Comparison of ENCODE assay signal across 11 cellular contexts in genomic region chr22:29623553-29624169, GRCh38. TPM values are rescaled to one million over a fixed set of nuclear protein-coding genes. Genes with fewer than 3 reads are reported as not detected.
DNase-seq lines count a peak whose midpoint lies in the region; ATAC-seq and TF ChIP-seq lines count a peak whose summit lies in the region.
"Had no signal": no experiment of that assay in that cellular context is flagged by ENCODE, and none has a peak within 500 bp of the region (broad histone marks: within the 10 kb centered on the region; RNA-seq: fewer than 3 reads in every experiment).

No MANE protein-coding gene starts in this region.

- no peak for DNase-seq in CD4-positive, alpha-beta T cell
- DNase-seq in Kasumi-1 (lab: John Stamatoyannopoulos, UW), result peak; percentile 51 to 60
- DNase-seq in activated naive CD8-positive, alpha-beta T cell treated with anti-CD3 and anti-CD28 coated beads, Interleukin-2, amount 50 U/mL, for 24 hours, result no peak
- DNase-seq in natural killer cell treated with Interleukin-12 subunit alpha and Interleukin-12 subunit beta and Interleukin-15 and Interleukin-18, amount 100 ng/mL, for 72 hours (ENCODE audit: low spot score), result no peak
- no peak for DNase-seq in RPMI8226
- no peak for DNase-seq in prostate gland (ENCODE audit: low spot score)
- no peak for DNase-seq in NCI-H1694 (lab: John Stamatoyannopoulos, UW)
- DNase-seq: activated gamma-delta T cell treated with Interleukin-2 at 50 U/mL for 16 hours, NCI-H446 treated with DMSO at 0.1 percent for 48 hours had no signal

- H3K27me3 Mint-ChIP-seq in CD4-positive, alpha-beta T cell, result no peaks in the 10 kb centered on the region
- no peaks in the 10 kb centered on the region for H3K27me3 Mint-ChIP-seq in activated naive CD8-positive, alpha-beta T cell treated with anti-CD3 and anti-CD28 coated beads, Interleukin-2, amount 50 U/mL, for 24 hours
- no peaks in the 10 kb centered on the region for H3K27me3 Mint-ChIP-seq in natural killer cell treated with Interleukin-12 subunit alpha and Interleukin-12 subunit beta and Interleukin-15 and Interleukin-18, amount 100 ng/mL, for 72 hours
- H3K27me3 Mint-ChIP-seq: IgD-negative memory B cell had no signal

- peaks cover 5% of the 10 kb centered on the region for H3K4me1 ChIP-seq in prostate gland (replicated peaks)

- no peak overlapping the region for H3K4me3 ChIP-seq in prostate gland

- H3K36me3 ChIP-seq in prostate gland, result no peaks in the 10 kb centered on the region

- 67% methylated on average over 6 of the region's 6 CpGs for WGBS in prostate gland

- H3K27me3 ChIP-seq in CD4-positive, alpha-beta T cell (ENCODE audit: control insufficient read depth, insufficient read depth, low read length), result no peaks in the 10 kb centered on the region
- H3K27me3 ChIP-seq in prostate gland (replicated peaks; ENCODE audit: insufficient read depth), result no peaks in the 10 kb centered on the region

- CTCF ChIA-PET in CD4-positive, alpha-beta T cell (lab: Charles Lee), result interaction anchor here (0.6 to 1.0 kb wide), 4 partner anchors 9 to 465 kb away, joined by 3 to 5 read pairs (median 4); no protein-coding TSS in a partner anchor

- H3K4me1 Mint-ChIP-seq in CD4-positive, alpha-beta T cell (ENCODE audit: low read depth), result peaks cover 65% of the 10 kb centered on the region
- peaks cover 61% of the 10 kb centered on the region for H3K4me1 Mint-ChIP-seq in activated naive CD8-positive, alpha-beta T cell treated with anti-CD3 and anti-CD28 coated beads, Interleukin-2, amount 50 U/mL, for 24 hours
- H3K4me1 Mint-ChIP-seq in natural killer cell treated with Interleukin-12 subunit alpha and Interleukin-12 subunit beta and Interleukin-15 and Interleukin-18, amount 100 ng/mL, for 72 hours (ENCODE audit: low read depth in 2 of 2), result peaks cover 42 to 62% of the 10 kb centered on the region in 2 donors

- peak overlapping the region; percentile 55 for H3K27ac ChIP-seq in CD4-positive, alpha-beta T cell (ENCODE audit: low read depth, low read length)
- no peak overlapping the region for H3K27ac ChIP-seq in prostate gland

- TF ChIP-seq POLR2A in prostate gland (IDR thresholded peaks at IDR 0.05), result no peak

- H3K4me3 Mint-ChIP-seq in CD4-positive, alpha-beta T cell, result peak overlapping the region; percentile 17
- H3K4me3 Mint-ChIP-seq in activated naive CD8-positive, alpha-beta T cell treated with anti-CD3 and anti-CD28 coated beads, Interleukin-2, amount 50 U/mL, for 24 hours, result no peak overlapping the region
- H3K4me3 Mint-ChIP-seq in natural killer cell treated with Interleukin-12 subunit alpha and Interleukin-12 subunit beta and Interleukin-15 and Interleukin-18, amount 100 ng/mL, for 72 hours, result no peak overlapping the region

- no peak for TF ChIP-seq CTCF in CD4-positive, alpha-beta T cell (IDR thresholded peaks at IDR 0.05)
- TF ChIP-seq CTCF in prostate gland (IDR thresholded peaks at IDR 0.05), result no peak

- POLR2A ChIA-PET in CD4-positive, alpha-beta T cell (lab: Charles Lee), result interaction anchor here (1.1 to 2.0 kb wide), 3 partner anchors 19 to 1484 kb away, joined by 3 to 22 read pairs (median 17); partner anchors contain the start of genes NF2, SELENOM and THOC5

- intact Hi-C loops in CD4-positive, alpha-beta T cell (cut with DNase I, micrococcal nuclease), result loop anchor here in 1 of 2 experiments (10.0 kb wide), 1 partner anchor 229 kb away; no protein-coding TSS in a partner anchor
- intact Hi-C loops in prostate gland (cut with DNase I), result no loop called here

- no peaks in the 10 kb centered on the region for H3K9me3 ChIP-seq in CD4-positive, alpha-beta T cell (ENCODE audit: control insufficient read depth, low read length)
- H3K9me3 ChIP-seq in prostate gland, result no peaks in the 10 kb centered on the region

- peak; percentile 75 for ATAC-seq in CD4-positive, alpha-beta T cell (ENCODE audit: poor library complexity)
- no peak for ATAC-seq in activated naive CD8-positive, alpha-beta T cell treated with anti-CD3 and anti-CD28 coated beads, Interleukin-2, amount 50 U/mL, for 24 hours
- ATAC-seq in natural killer cell treated with Interleukin-12 subunit alpha and Interleukin-12 subunit beta and Interleukin-15 and Interleukin-18, amount 100 ng/mL, for 72 hours, result no peak
- no peak for ATAC-seq in HG02852 (IDR thresholded peaks at IDR 0.05; ENCODE audit: unreplicated experiment)

- H3K27ac Mint-ChIP-seq in CD4-positive, alpha-beta T cell, result peak overlapping the region; percentile 81
- peak overlapping the region; percentile 67 for H3K27ac Mint-ChIP-seq in activated naive CD8-positive, alpha-beta T cell treated with anti-CD3 and anti-CD28 coated beads, Interleukin-2, amount 50 U/mL, for 24 hours
- peak overlapping the region; percentile 23 to 72 for H3K27ac Mint-ChIP-seq in natural killer cell treated with Interleukin-12 subunit alpha and Interleukin-12 subunit beta and Interleukin-15 and Interleukin-18, amount 100 ng/mL, for 72 hours

- no peaks in the 10 kb centered on the region for H3K9me3 Mint-ChIP-seq in CD4-positive, alpha-beta T cell
- no peaks in the 10 kb centered on the region for H3K9me3 Mint-ChIP-seq in activated naive CD8-positive, alpha-beta T cell treated with anti-CD3 and anti-CD28 coated beads, Interleukin-2, amount 50 U/mL, for 24 hours
- no peaks in the 10 kb centered on the region for H3K9me3 Mint-ChIP-seq in natural killer cell treated with Interleukin-12 subunit alpha and Interleukin-12 subunit beta and Interleukin-15 and Interleukin-18, amount 100 ng/mL, for 72 hours
- H3K9me3 Mint-ChIP-seq: IgD-negative memory B cell had no signal

- no peaks in the 10 kb centered on the region for H3K36me3 Mint-ChIP-seq in CD4-positive, alpha-beta T cell (ENCODE audit: low read depth)
- H3K36me3 Mint-ChIP-seq in activated naive CD8-positive, alpha-beta T cell treated with anti-CD3 and anti-CD28 coated beads, Interleukin-2, amount 50 U/mL, for 24 hours (ENCODE audit: low read depth), result peaks cover 2% of the 10 kb centered on the region
- H3K36me3 Mint-ChIP-seq in natural killer cell treated with Interleukin-12 subunit alpha and Interleukin-12 subunit beta and Interleukin-15 and Interleukin-18, amount 100 ng/mL, for 72 hours, result no peaks in the 10 kb centered on the region

RNA-seq across cellular contexts. Expression of gene NF2, which starts 20.2 kb away (rescaled TPM):
- 10 to 100 TPM; 23.1 to 24.5 TPM for total RNA-seq in CD4-positive, alpha-beta T cell
- total RNA-seq in natural killer cell treated with Interleukin-12 subunit alpha and Interleukin-12 subunit beta and Interleukin-15 and Interleukin-18, amount 100 ng/mL, for 72 hours, result 10 to 100 TPM; 58.2 to 70.9 TPM
- 10 to 100 TPM; 32.3 to 34.7 TPM for total RNA-seq in prostate gland

RNA-seq across cellular contexts. Expression of gene NIPSNAP1, which starts 42.7 kb away (rescaled TPM):
- 10 to 100 TPM; 17.8 to 20.5 TPM for total RNA-seq in CD4-positive, alpha-beta T cell
- total RNA-seq in natural killer cell treated with Interleukin-12 subunit alpha and Interleukin-12 subunit beta and Interleukin-15 and Interleukin-18, amount 100 ng/mL, for 72 hours, result 10 to 100 TPM; 20.3 to 21.4 TPM
- total RNA-seq in prostate gland, result 10 to 100 TPM; 24.1 to 46.9 TPM

Comparison
In these comparisons a context has a peak if more than half of its experiments do, and no peak if none do; other contexts are left out.
1. DNase-seq: peak in Kasumi-1 (2 of 2); none in CD4-positive, alpha-beta T cell (0 of 10), activated naive CD8-positive, alpha-beta T cell treated with anti-CD3 and anti-CD28 coated beads, Interleukin-2, amount 50 U/mL, for 24 hours (single experiment), natural killer cell treated with Interleukin-12 subunit alpha and Interleukin-12 subunit beta and Interleukin-15 and Interleukin-18, amount 100 ng/mL, for 72 hours (single experiment), RPMI8226 (single experiment), prostate gland (single experiment) and NCI-H1694 (single experiment).
2. Peak in every context shown above with its lines, with median percentiles within 50 percentile points of each other: H3K27ac Mint-ChIP-seq.